Comparison of ENCODE assay signal across 25 cellular contexts in the genomic region with DNA sequence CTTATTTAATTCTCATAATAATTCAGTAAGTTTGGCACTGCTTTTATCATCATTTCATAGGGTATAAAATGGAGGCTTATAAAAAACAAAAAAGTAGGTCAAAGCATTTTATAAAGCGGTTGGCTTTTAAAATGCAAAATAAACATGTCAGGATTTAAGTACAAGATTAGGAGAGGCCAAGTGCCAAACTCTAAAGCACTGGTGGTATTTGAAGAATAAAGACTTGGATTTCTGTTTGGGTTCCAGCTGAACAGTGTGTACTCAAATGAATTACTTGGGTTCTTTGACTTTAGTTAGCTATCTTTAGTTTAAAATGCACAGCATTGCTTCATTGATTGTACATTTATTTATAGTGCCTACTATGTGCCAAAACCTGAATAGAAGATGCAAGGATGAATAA.
"Had no signal": no experiment of that assay in that cellular context is flagged by ENCODE, and none has a peak within 500 bp of the region (broad histone marks: within the 10 kb centered on the region; RNA-seq: fewer than 3 reads in every experiment).

No MANE protein-coding gene starts in this region.

- H3K27ac ChIP-seq: colonic mucosa, dorsolateral prefrontal cortex, epithelial cell of prostate, foreskin keratinocyte, gastrocnemius medialis, heart left ventricle, hepatocyte, lower lobe of right lung had no signal

- H3K27me3 ChIP-seq: colonic mucosa, dorsolateral prefrontal cortex, foreskin keratinocyte, gastrocnemius medialis, hepatocyte had no signal

- DNase-seq: cerebellar nuclear complex; colonic mucosa; dermis blood vessel endothelial cell; dorsolateral prefrontal cortex; effector CD8-positive, alpha-beta T cell; effector memory CD8-positive, alpha-beta T cell; endodermal cell; erythroblast; foreskin keratinocyte; gastrocnemius medialis; heart left ventricle; hypothalamus; immature natural killer cell; islet precursor cell; kidney; kidney glomerular epithelial cell; left colon; left ventricle myocardium superior; lower lobe of right lung; mesenchymal stem cell; mucosa of descending colon had no signal

- ATAC-seq: effector memory CD8-positive, alpha-beta T cell; esophagus mucosa; foreskin keratinocyte; gastrocnemius medialis; heart left ventricle; left colon; left lobe of liver; left ventricle myocardium superior; lower lobe of right lung; mucosa of descending colon had no signal

- H3K9me3 ChIP-seq: colonic mucosa, gastrocnemius medialis, heart left ventricle, lower lobe of right lung had no signal

- H3K4me3 ChIP-seq: colonic mucosa, dorsolateral prefrontal cortex, gastrocnemius medialis, heart left ventricle, hepatocyte, lower lobe of right lung, mucosa of descending colon had no signal

- H3K4me1 ChIP-seq: colonic mucosa, foreskin keratinocyte, gastrocnemius medialis, heart left ventricle, lower lobe of right lung had no signal

- H3K36me3 ChIP-seq: colonic mucosa, gastrocnemius medialis, heart left ventricle, lower lobe of right lung had no signal
